2 cellular contexts compared by ENCODE assay signal in the genomic region with DNA sequence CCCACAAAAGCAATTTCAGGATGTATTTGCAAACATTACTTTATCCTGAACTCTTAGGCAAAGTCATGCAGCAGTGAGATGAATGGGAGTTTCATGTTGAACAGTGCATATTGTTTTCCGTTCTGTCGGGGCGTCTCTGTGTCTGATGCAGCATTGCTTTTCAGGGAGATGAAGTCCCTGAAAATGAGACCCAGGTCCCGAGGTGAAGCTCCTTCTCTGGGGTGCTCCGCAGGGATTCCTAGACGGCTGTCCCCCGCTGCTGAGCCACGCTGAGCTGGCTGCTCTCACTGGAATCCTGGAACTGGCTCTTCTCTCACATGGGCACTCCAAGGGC.
TF ChIP-seq lines count a peak whose summit lies in the region.

No MANE protein-coding gene starts in this region.

TF ChIP-seq in IMR-90, 13 proteins besides CTCF, POLR2A, EP300 and RAD21:
- TF ChIP-seq SMC3 (IDR thresholded peaks at IDR 0.05; ENCODE audit: low read depth, low read length) (no peak), NFE2L2 (IDR thresholded peaks at IDR 0.05; ENCODE audit: low read depth, low read length) (no peak), USF2 (IDR thresholded peaks at IDR 0.05; ENCODE audit: low read depth, low read length) (no peak), MAZ (IDR thresholded peaks at IDR 0.05; ENCODE audit: borderline replicate concordance, low read depth, low read length) (no peak), ELK1 (IDR thresholded peaks at IDR 0.05; ENCODE audit: borderline replicate concordance, low read depth, low read length) (no peak)

TF ChIP-seq in endothelial cell of umbilical vein, 7 proteins besides CTCF, POLR2A, EP300 and RAD21:
- no peak for TF ChIP-seq MYC (IDR thresholded peaks at IDR 0.05; ENCODE audit: low read depth, low read length)
- no peak for TF ChIP-seq POLR2AphosphoS5 (IDR thresholded peaks at IDR 0.05; ENCODE audit: insufficient read depth, low read depth, low read length)
- TF ChIP-seq EZH2 (IDR thresholded peaks at IDR 0.05; ENCODE audit: borderline replicate concordance, low read depth, low read length, severe bottlenecking): no peak
- TF ChIP-seq GATA2 (IDR thresholded peaks at IDR 0.05; ENCODE audit: insufficient read depth, insufficient read length, low read depth, low read length): no peak
- TF ChIP-seq MAX (IDR thresholded peaks at IDR 0.05; ENCODE audit: insufficient read depth, insufficient read length): no peak
- no peak for TF ChIP-seq FOS (IDR thresholded peaks at IDR 0.05; ENCODE audit: borderline replicate concordance, insufficient read depth, low read length)
- TF ChIP-seq JUN (IDR thresholded peaks at IDR 0.05; ENCODE audit: borderline replicate concordance, insufficient read depth, insufficient read length, low read depth): no peak
TF ChIP-seq in endothelial cell of umbilical vein: peak in this region for 0.
